Comparison of ENCODE assay signal across 20 cellular contexts in the genomic region with DNA sequence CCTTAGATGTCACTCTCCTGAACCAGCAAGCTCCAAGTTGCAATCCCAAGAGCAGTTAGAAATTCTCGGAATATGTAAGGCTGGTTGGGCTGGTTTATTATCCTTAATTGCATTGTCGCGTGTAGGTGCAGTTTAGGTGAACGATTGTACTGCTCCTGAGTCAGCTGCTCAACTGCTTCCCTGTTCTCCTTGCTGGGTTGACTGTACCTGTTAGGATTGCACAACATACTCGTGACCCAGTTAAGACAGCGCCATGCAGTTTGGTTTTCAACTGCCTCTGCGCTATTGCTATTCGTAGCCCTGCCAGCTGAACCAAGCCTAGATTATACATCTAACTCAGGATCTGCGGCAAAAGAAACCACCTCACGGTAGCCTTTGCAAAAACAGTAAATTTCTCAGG. TPM values are rescaled to one million over a fixed set of nuclear protein-coding genes. Genes with fewer than 3 reads are reported as not detected.
DNase-seq lines count a peak whose midpoint lies in the region; ATAC-seq and TF ChIP-seq lines count a peak whose summit lies in the region.
"Had no signal": no experiment of that assay in that cellular context is flagged by ENCODE, and none has a peak within 500 bp of the region (broad histone marks: within the 10 kb centered on the region; RNA-seq: fewer than 3 reads in every experiment).

No MANE protein-coding gene starts in this region.

- intact Hi-C loops in posterior cingulate gyrus (cut with DNase I) = no loop called here
- intact Hi-C loops in activated CD8-positive, alpha-beta T cell treated with anti-CD3 and anti-CD28 coated beads for 36 hours (cut with micrococcal nuclease) = no loop called here

- no peaks in the 10 kb centered on the region for H3K27me3 Mint-ChIP-seq in activated CD8-positive, alpha-beta T cell treated with anti-CD3 and anti-CD28 coated beads for 36 hours
- H3K27me3 Mint-ChIP-seq: CD4-positive, alpha-beta T cell had no signal

- DNase-seq in SIG-M5 treated with dmso at 0.1 percent for 504 hours (lab: John Stamatoyannopoulos, UW; ENCODE audit: unreplicated experiment) = peak; percentile 65
- no peak for DNase-seq in SIG-M5 (lab: John Stamatoyannopoulos, UW)
- DNase-seq in epithelial cell of proximal tubule (ENCODE audit: low read depth) = peak; percentile 73
- peak; percentile 81 for DNase-seq in mucosa of gallbladder (ENCODE audit: low spot score)
- peak; percentile 67 for DNase-seq in ureter (ENCODE audit: low spot score)
- DNase-seq in GDM1 (lab: John Stamatoyannopoulos, UW) = no peak
- DNase-seq in posterior cingulate gyrus = no peak
- no peak for DNase-seq in activated CD8-positive, alpha-beta T cell treated with anti-CD3 and anti-CD28 coated beads for 36 hours
- DNase-seq: activated CD4-positive, CD25-positive, alpha-beta regulatory T cell treated with anti-CD3 and anti-CD28 coated beads, Interleukin-2, amount 50 U/mL, for 72 hours; activated CD8-positive, alpha-beta memory T cell treated with anti-CD3 and anti-CD28 coated beads, Interleukin-2, amount 50 U/mL, for 4 hours; activated naive CD4-positive, alpha-beta T cell treated with anti-CD3 and anti-CD28 coated beads for 36 hours; CD4-positive, alpha-beta T cell; DND-41; NCI-H1930; NCI-H774; sigmoid colon; stimulated activated CD4-positive, alpha-beta T cell treated with anti-CD3 and anti-CD28 coated beads, Interleukin-4, amount 100 ng/mL, for 1 hour; T-helper 2 cell had no signal

- no peak overlapping the region for H3K27ac Mint-ChIP-seq in activated CD8-positive, alpha-beta T cell treated with anti-CD3 and anti-CD28 coated beads for 36 hours
- H3K27ac Mint-ChIP-seq: activated naive CD4-positive, alpha-beta T cell treated with anti-CD3 and anti-CD28 coated beads for 36 hours; CD4-positive, alpha-beta T cell had no signal

- POLR2A ChIA-PET in activated CD8-positive, alpha-beta T cell treated with anti-CD3 and anti-CD28 coated beads for 36 hours (lab: Charles Lee) = no interaction called here

- CTCF ChIA-PET in activated CD8-positive, alpha-beta T cell treated with anti-CD3 and anti-CD28 coated beads for 36 hours (lab: Charles Lee) = interaction anchor here (0.9 to 1.2 kb wide), 5 partner anchors 9 to 155 kb away, joined by 3 to 5 read pairs (median 3); no protein-coding TSS in a partner anchor

- no peak for ATAC-seq in activated CD8-positive, alpha-beta T cell treated with anti-CD3 and anti-CD28 coated beads for 36 hours

- no peak overlapping the region for H3K4me3 Mint-ChIP-seq in activated CD8-positive, alpha-beta T cell treated with anti-CD3 and anti-CD28 coated beads for 36 hours
- H3K4me3 Mint-ChIP-seq: activated naive CD4-positive, alpha-beta T cell treated with anti-CD3 and anti-CD28 coated beads for 36 hours; CD4-positive, alpha-beta T cell had no signal

- TF ChIP-seq CTCF in epithelial cell of proximal tubule (conservative IDR thresholded peaks at IDR 0.05; ENCODE audit: low read depth, low read length) = no peak
- no peak for TF ChIP-seq CTCF in activated CD8-positive, alpha-beta T cell treated with anti-CD3 and anti-CD28 coated beads for 36 hours (IDR thresholded peaks at IDR 0.05)

- H3K36me3 Mint-ChIP-seq in activated CD8-positive, alpha-beta T cell treated with anti-CD3 and anti-CD28 coated beads for 36 hours (ENCODE audit: low read depth) = no peaks in the 10 kb centered on the region

- H3K4me3 ChIP-seq in epithelial cell of proximal tubule (ENCODE audit: low read depth, low read length) = no peak overlapping the region
- H3K4me3 ChIP-seq: sigmoid colon had no signal

- H3K4me1 Mint-ChIP-seq in activated CD8-positive, alpha-beta T cell treated with anti-CD3 and anti-CD28 coated beads for 36 hours (ENCODE audit: low read depth) = peaks cover 13% of the 10 kb centered on the region

- H3K9me3 Mint-ChIP-seq in activated CD8-positive, alpha-beta T cell treated with anti-CD3 and anti-CD28 coated beads for 36 hours = no peaks in the 10 kb centered on the region
- H3K9me3 Mint-ChIP-seq: activated naive CD4-positive, alpha-beta T cell treated with anti-CD3 and anti-CD28 coated beads for 36 hours; CD4-positive, alpha-beta T cell had no signal

RNA-seq across cellular contexts. Expression of gene BCL2L10, which starts 41.0 kb away (rescaled TPM):
- total RNA-seq in epithelial cell of proximal tubule (0.51 and 0.58 TPM in 2 replicates), mucosa of gallbladder (4.7 TPM), ureter (2.5 TPM)
- total RNA-seq in activated CD8-positive, alpha-beta T cell treated with anti-CD3 and anti-CD28 coated beads for 36 hours = not detected
- total RNA-seq: A673; activated naive CD4-positive, alpha-beta T cell treated with anti-CD3 and anti-CD28 coated beads for 36 hours; urinary bladder had no signal

RNA-seq across cellular contexts. Expression of gene MAPK6, which starts 52.6 kb away (rescaled TPM):
- 32.6 and 43.7 TPM in 2 replicates for total RNA-seq in epithelial cell of proximal tubule
- 41.2 TPM for total RNA-seq in mucosa of gallbladder
- total RNA-seq in ureter = 31.9 TPM
- 10 to 100 TPM; 40.5 to 42.2 TPM for total RNA-seq in activated CD8-positive, alpha-beta T cell treated with anti-CD3 and anti-CD28 coated beads for 36 hours

Comparison
In these comparisons a context has a peak if more than half of its experiments do, and no peak if none do; other contexts are left out.
1. DNase-seq: peak in SIG-M5 treated with dmso at 0.1 percent for 504 hours (single experiment), epithelial cell of proximal tubule (single experiment), mucosa of gallbladder (single experiment) and ureter (single experiment); none in SIG-M5 (single experiment), GDM1 (single experiment), posterior cingulate gyrus (0 of 10) and activated CD8-positive, alpha-beta T cell treated with anti-CD3 and anti-CD28 coated beads for 36 hours (single experiment).